20 cellular contexts compared by ENCODE assay signal in the genomic region with DNA sequence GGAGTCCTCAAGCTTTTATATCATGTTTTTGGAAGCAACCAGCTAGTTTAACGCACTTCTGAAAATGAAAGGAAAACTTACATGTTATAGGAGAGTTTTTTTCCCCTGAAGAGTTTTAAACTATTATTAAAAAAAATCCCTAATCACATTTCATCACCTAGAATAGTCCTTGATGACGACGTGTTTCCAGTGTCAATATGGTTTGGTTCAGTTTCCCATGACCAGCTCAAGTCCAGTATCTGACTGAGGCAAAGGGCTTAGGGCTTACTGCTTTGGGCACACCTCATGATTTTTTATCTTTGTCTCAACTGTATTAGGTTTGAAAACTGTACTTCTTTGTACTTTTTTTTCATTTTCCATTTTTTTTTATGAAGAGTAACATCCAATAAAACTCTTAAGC. TPM values are rescaled to one million over a fixed set of nuclear protein-coding genes. Genes with fewer than 3 reads are reported as not detected.
DNase-seq lines count a peak whose midpoint lies in the region; ATAC-seq, FAIRE-seq and TF ChIP-seq lines count a peak whose summit lies in the region.
"Had no signal": no experiment of that assay in that cellular context is flagged by ENCODE, and none has a peak within 500 bp of the region (broad histone marks: within the 10 kb centered on the region; RNA-seq: fewer than 3 reads in every experiment).

No MANE protein-coding gene starts in this region.

- no peak for FAIRE-seq in HepG2 (lab: Jason Lieb, UNC)

- H3K9ac ChIP-seq in liver (ENCODE audit: low read depth in 1 of 2, low read length in 2 of 2) (no peak overlapping the region), HepG2 (ENCODE audit: insufficient read depth, low read depth, low read length) (no peak overlapping the region), GM23248 (peak overlapping the region; percentile 45)
- H3K9ac ChIP-seq: parathyroid adenoma had no signal

- no peaks in the 10 kb centered on the region for H3K36me3 ChIP-seq in liver (ENCODE audit: control insufficient read depth in 4 of 4, insufficient read depth in 3 of 4, low read depth in 1 of 4, low read length in 3 of 4)
- H3K36me3 ChIP-seq in HepG2 (replicated peaks in 1 of 2; ENCODE audit: control insufficient read depth in 1 of 2, insufficient read depth in 2 of 2, low read length in 2 of 2) = no peaks in the 10 kb centered on the region
- H3K36me3 ChIP-seq in GM23248 (ENCODE audit: low read depth) = no peaks in the 10 kb centered on the region
- H3K36me3 ChIP-seq in osteoblast (ENCODE audit: insufficient read depth, low read length) = no peaks in the 10 kb centered on the region

- no peaks in the 10 kb centered on the region for H3K9me3 ChIP-seq in liver (ENCODE audit: control insufficient read depth in 4 of 4, low read length in 3 of 4)
- no peaks in the 10 kb centered on the region for H3K9me3 ChIP-seq in HepG2 (ENCODE audit: low read length)
- no peaks in the 10 kb centered on the region for H3K9me3 ChIP-seq in GM23248 (ENCODE audit: low read depth)
- no peaks in the 10 kb centered on the region for H3K9me3 ChIP-seq in osteoblast (ENCODE audit: low read depth, low read length)

- H2AFZ ChIP-seq in HepG2 (ENCODE audit: low read length) (no peak overlapping the region), GM23248 (no peak overlapping the region), osteoblast (ENCODE audit: low read length) (no peak overlapping the region)
- H2AFZ ChIP-seq: parathyroid adenoma had no signal

- TF ChIP-seq POLR2A in HepG2 (IDR thresholded peaks at IDR 0.05; ENCODE audit: insufficient read depth in 1 of 2, low read depth in 2 of 2, low read length in 2 of 2) = no peak

- TF ChIP-seq CTCF in liver (IDR thresholded peaks at IDR 0.05; ENCODE audit: low read depth, low read length, missing input control) = no peak
- no peak for TF ChIP-seq CTCF in HepG2 (CRISPR knock-in tag; IDR thresholded peaks at IDR 0.05)
- TF ChIP-seq CTCF in osteoblast (IDR thresholded peaks at IDR 0.05; ENCODE audit: extremely low read depth, low read depth, low read length) = no peak

- no peak for DNase-seq in HepG2 (ENCODE audit: low spot score)
- peak; percentile 38 for DNase-seq in GM23248
- no peak for DNase-seq in activated naive CD8-positive, alpha-beta T cell treated with anti-CD3 and anti-CD28 coated beads, Interleukin-2, amount 50 U/mL, for 24 hours
- DNase-seq in osteoblast (ENCODE audit: insufficient read length, low spot score, missing footprints) = no peak
- no peak for DNase-seq in NCI-H1417 treated with DMSO at 0.1 percent for 48 hours (lab: John Stamatoyannopoulos, UW)
- DNase-seq: activated CD4-positive, CD25-positive, alpha-beta regulatory T cell; amniotic stem cell; central memory CD4-positive, alpha-beta T cell; effector memory CD4-positive, alpha-beta T cell; foreskin keratinocyte; KG1; left colon; NCI-H1417; stimulated activated CD4-positive, alpha-beta T cell treated with anti-CD3 and anti-CD28 coated beads, Interleukin-4, amount 100 ng/mL, for 24 hours; stimulated activated CD8-positive, alpha-beta memory T cell treated with anti-CD3 and anti-CD28 coated beads, Interleukin-4, amount 100 ng/mL, for 48 hours had no signal

- intact Hi-C loops in HepG2 (cut with micrococcal nuclease; ENCODE audit: unreplicated experiment) = no loop called here

- H3K36me3 Mint-ChIP-seq in activated naive CD8-positive, alpha-beta T cell treated with anti-CD3 and anti-CD28 coated beads, Interleukin-2, amount 50 U/mL, for 24 hours (ENCODE audit: low read depth) = peaks cover 9% of the 10 kb centered on the region

- H3F3A ChIP-seq in GM23248 (ENCODE audit: insufficient read depth) = no peaks in the 10 kb centered on the region

- H3K9me3 Mint-ChIP-seq in activated naive CD8-positive, alpha-beta T cell treated with anti-CD3 and anti-CD28 coated beads, Interleukin-2, amount 50 U/mL, for 24 hours = no peaks in the 10 kb centered on the region

- H3K27me3 ChIP-seq in liver (ENCODE audit: control insufficient read depth in 4 of 4, insufficient read depth in 4 of 4, low read length in 3 of 4) (no peaks in the 10 kb centered on the region), HepG2 (ENCODE audit: control insufficient read depth in 1 of 2, insufficient read depth in 2 of 2, low read length in 2 of 2) (no peaks in the 10 kb centered on the region), GM23248 (replicated peaks; ENCODE audit: insufficient read depth) (no peaks in the 10 kb centered on the region), osteoblast (ENCODE audit: insufficient read depth, low read length) (no peaks in the 10 kb centered on the region)
- H3K27me3 ChIP-seq: foreskin keratinocyte had no signal

- H3K4me3 ChIP-seq in liver (ENCODE audit: low read depth in 1 of 3, low read length in 3 of 3) (no peak overlapping the region), HepG2 (replicated peaks in 1 of 3; ENCODE audit: insufficient read depth in 1 of 3, low read depth in 2 of 3, low read length in 3 of 3) (no peak overlapping the region), GM23248 (peak overlapping the region; percentile 48), osteoblast (ENCODE audit: insufficient read depth, low read length) (no peak overlapping the region)

- WGBS in liver = 20% methylated on average over 3 of the region's 3 CpGs
- 94% methylated on average over 3 of the region's 3 CpGs for WGBS in HepG2 (ENCODE audit: low lambda C conversion rate)
- WGBS in GM23248 (ENCODE audit: low coverage in 1 of 2, low lambda C conversion rate in 2 of 2, missing lambda C conversion rate in 2 of 2), 2 experiments = 32 to 40% methylated on average over 3 of the region's 3 CpGs

- peak overlapping the region; percentile 59 for H3K27ac Mint-ChIP-seq in activated naive CD8-positive, alpha-beta T cell treated with anti-CD3 and anti-CD28 coated beads, Interleukin-2, amount 50 U/mL, for 24 hours

- in situ Hi-C loops in HepG2 (cut with HindIII; ENCODE audit: extremely low pct_ligation_motif_present, low pct_unique_long_range_greater_than_20kb) = no loop called here
- in situ Hi-C loops in GM23248 (cut with MboI) = no loop called here

- H3K4me2 ChIP-seq in HepG2 (ENCODE audit: low read depth, low read length) (no peak overlapping the region), GM23248 (ENCODE audit: unreplicated experiment) (peak overlapping the region; percentile 52), osteoblast (ENCODE audit: insufficient read depth, low read length) (peak overlapping the region; percentile 39)

- H4K20me1 ChIP-seq in HepG2 (ENCODE audit: insufficient read depth, low read length) (peaks cover 18% of the 10 kb centered on the region), GM23248 (ENCODE audit: insufficient read depth) (peaks cover 7% of the 10 kb centered on the region), osteoblast (ENCODE audit: insufficient read depth, low read length) (peaks cover 20% of the 10 kb centered on the region)

- BruUV-seq in HepG2 (replicated peaks; lab: Mats Ljungman, UMichigan) = no TSS peak

- CTCF ChIA-PET in HepG2 (lab: Yijun Ruan, JAX; ENCODE audit: low intra/inter-chr PET ratio, low total read pairs) = no interaction called here

- no peaks in the 10 kb centered on the region for H3K27me3 Mint-ChIP-seq in activated naive CD8-positive, alpha-beta T cell treated with anti-CD3 and anti-CD28 coated beads, Interleukin-2, amount 50 U/mL, for 24 hours

- no peak overlapping the region for H3K27ac ChIP-seq in liver (ENCODE audit: low read depth in 1 of 2, low read length in 2 of 2)
- no peak overlapping the region for H3K27ac ChIP-seq in HepG2 (ENCODE audit: extremely low read length, insufficient read depth, low read length)
- H3K27ac ChIP-seq in GM23248 = no peak overlapping the region
- H3K27ac ChIP-seq in osteoblast (ENCODE audit: low read depth, low read length) = peak overlapping the region; percentile 19
- H3K27ac ChIP-seq: foreskin keratinocyte, HL-60, parathyroid adenoma had no signal

- POLR2A ChIA-PET in HepG2 (lab: Yijun Ruan, JAX) = no interaction called here

- TF ChIP-seq RAD21 in liver (IDR thresholded peaks at IDR 0.05) = no peak
- no peak for TF ChIP-seq RAD21 in HepG2 (CRISPR knock-in tag; IDR thresholded peaks at IDR 0.05)

- H3K4me1 ChIP-seq in liver (ENCODE audit: control insufficient read depth in 4 of 4, insufficient read depth in 4 of 4, low read length in 3 of 4) (peaks cover 0 to 2% (median under 1%) of the 10 kb centered on the region in 4 donors), HepG2 (ENCODE audit: insufficient read depth, low read length) (no peaks in the 10 kb centered on the region), GM23248 (ENCODE audit: insufficient read depth) (peaks cover 10% of the 10 kb centered on the region), osteoblast (ENCODE audit: insufficient read depth, low read length) (no peaks in the 10 kb centered on the region)
- H3K4me1 ChIP-seq: foreskin keratinocyte, parathyroid adenoma had no signal

- TF ChIP-seq EP300 in HepG2 (IDR thresholded peaks at IDR 0.05; ENCODE audit: low read depth in 2 of 2, low read length in 2 of 2) = no peak
- TF ChIP-seq EP300 in HepG2 (CRISPR knock-in tag; IDR thresholded peaks at IDR 0.05; ENCODE audit: borderline replicate concordance) = no peak

- no peak for ATAC-seq in HepG2
- peak; percentile 57 for ATAC-seq in activated naive CD8-positive, alpha-beta T cell treated with anti-CD3 and anti-CD28 coated beads, Interleukin-2, amount 50 U/mL, for 24 hours
- no peak for ATAC-seq in GM21526 (IDR thresholded peaks at IDR 0.05; ENCODE audit: low FRiP score, unreplicated experiment)
- ATAC-seq in HG02571 (IDR thresholded peaks at IDR 0.05; ENCODE audit: unreplicated experiment) = no peak
- ATAC-seq: foreskin keratinocyte, left colon had no signal

- H3K79me2 ChIP-seq in HepG2 (ENCODE audit: insufficient read depth, low read length) = peaks cover 91% of the 10 kb centered on the region
- peaks cover 100% of the 10 kb centered on the region for H3K79me2 ChIP-seq in GM23248 (ENCODE audit: insufficient read depth)
- H3K79me2 ChIP-seq in osteoblast (ENCODE audit: insufficient read depth, low read length) = peaks cover 83% of the 10 kb centered on the region

- peaks cover 60% of the 10 kb centered on the region for H3K4me1 Mint-ChIP-seq in activated naive CD8-positive, alpha-beta T cell treated with anti-CD3 and anti-CD28 coated beads, Interleukin-2, amount 50 U/mL, for 24 hours

- peak overlapping the region; percentile 26 for H3K4me3 Mint-ChIP-seq in activated naive CD8-positive, alpha-beta T cell treated with anti-CD3 and anti-CD28 coated beads, Interleukin-2, amount 50 U/mL, for 24 hours

- H3K9me2 ChIP-seq in GM23248 (ENCODE audit: insufficient read depth) = no peaks in the 10 kb centered on the region

RNA-seq across cellular contexts. Expression of a gene that starts 36.1 kb away (rescaled TPM):
- total RNA-seq in liver = 10 to 100 TPM; 16.2 to 29.5 TPM
- 10 to 100 TPM; 12.2 to 15.1 TPM for polyA plus RNA-seq in liver
- 66.6 and 67.9 TPM in 2 replicates for total RNA-seq in HepG2 (2016; rRNA removed; fragmentation: Illumina TruSeq; extraction: Trizol)
- 55.4 and 65.8 TPM in 2 replicates for total RNA-seq in HepG2 (2016; cell fraction: cytosol; rRNA removed; fragmentation: Illumina TruSeq; extraction: Trizol; ENCODE audit: low read depth)
- total RNA-seq in HepG2 (2016; cell fraction: insoluble cytoplasmic fraction; rRNA removed; fragmentation: Illumina TruSeq; extraction: Trizol) = 59.1 and 63.0 TPM in 2 replicates
- 94.1 and 96.8 TPM in 2 replicates for total RNA-seq in HepG2 (2016; cell fraction: membrane; rRNA removed; fragmentation: Illumina TruSeq; extraction: Trizol)
- 59.4 and 60.6 TPM in 2 replicates for total RNA-seq in HepG2 (2016; cell fraction: nucleus; rRNA removed; fragmentation: Illumina TruSeq; extraction: Trizol)
- 35.4 and 43.6 TPM in 2 replicates for polyA plus RNA-seq in HepG2 (2011; rRNA removed)
- 17.2 and 27.7 TPM in 2 replicates for polyA plus RNA-seq in HepG2 (2011; cell fraction: cytosol; rRNA removed)
- 29.1 and 37.9 TPM in 2 replicates for polyA plus RNA-seq in HepG2 (2011; cell fraction: nucleus; rRNA removed)
- 40.6 and 47.2 TPM in 2 replicates for polyA plus RNA-seq in HepG2 (2012)
- polyA plus RNA-seq in HepG2 (2016; cell fraction: cytosol; fragmentation: Illumina TruSeq; extraction: Trizol; ENCODE audit: low read depth) = 37.8 and 49.5 TPM in 2 replicates
- 64.3 and 69.2 TPM in 2 replicates for polyA plus RNA-seq in HepG2 (2016; cell fraction: insoluble cytoplasmic fraction; fragmentation: Illumina TruSeq; extraction: Trizol; ENCODE audit: low read depth)
- 70.9 and 75.8 TPM in 2 replicates for polyA plus RNA-seq in HepG2 (2016; cell fraction: membrane; fragmentation: Illumina TruSeq; extraction: Trizol; ENCODE audit: low read depth)
- polyA plus RNA-seq in HepG2 (2016; cell fraction: nucleus; fragmentation: Illumina TruSeq; extraction: Trizol; ENCODE audit: insufficient read depth, low read depth) = 55.9 and 58.5 TPM in 2 replicates
- 20.9 and 41.9 TPM in 2 replicates for polyA minus RNA-seq in HepG2 (2011; rRNA and poly(A)+ RNA removed; ENCODE audit: low replicate concordance)
- polyA minus RNA-seq in HepG2 (2011; cell fraction: cytosol; rRNA and poly(A)+ RNA removed) = 26.6 and 35.0 TPM in 2 replicates
- 118 and 132 TPM in 2 replicates for polyA minus RNA-seq in HepG2 (2011; cell fraction: nucleus; rRNA and poly(A)+ RNA removed)
- 58.1 and 58.6 TPM in 2 replicates for total RNA-seq in GM23248 (2014; rRNA removed; shearing (Covaris generic))
- 16.2 and 19.2 TPM in 2 replicates for polyA plus RNA-seq in GM23248 (2016; fragmentation: Nextera tagmentation; extraction: Ambion mirVana)
- 72.8 and 86.1 TPM in 2 replicates for total RNA-seq in osteoblast
